30 cellular contexts compared by ENCODE assay signal in the genomic region with DNA sequence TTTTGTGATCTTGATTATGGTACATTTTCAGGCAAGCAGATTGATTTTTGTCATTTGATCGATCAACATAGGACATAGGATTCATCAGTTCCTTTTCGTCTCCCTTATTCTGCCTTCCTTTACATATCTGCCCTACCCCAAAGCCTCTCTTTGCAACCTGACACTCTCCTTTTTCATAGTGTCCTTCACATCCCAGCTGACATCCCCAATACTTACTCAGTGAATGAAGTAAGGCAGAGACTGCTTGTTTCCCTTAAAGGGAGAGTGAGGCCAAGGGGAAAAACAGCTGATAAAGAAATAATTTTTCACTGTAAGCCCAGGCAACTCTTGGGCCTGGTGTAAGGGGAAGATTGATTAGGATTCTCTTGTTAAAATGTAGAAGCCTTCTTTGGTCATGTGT.
"Had no signal": no experiment of that assay in that cellular context is flagged by ENCODE, and none has a peak within 500 bp of the region (broad histone marks: within the 10 kb centered on the region; RNA-seq: fewer than 3 reads in every experiment).

No MANE protein-coding gene starts in this region.

- H3K4me3 ChIP-seq: coronary artery, esophagus muscularis mucosa, gastroesophageal sphincter, heart left ventricle, hepatocyte, lung, mucosa of descending colon, psoas muscle, sigmoid colon, stomach, thyroid gland, vagina had no signal

- ATAC-seq: foreskin keratinocyte; gastroesophageal sphincter; heart left ventricle; left lobe of liver; mucosa of descending colon; natural killer cell treated with Interleukin-12 subunit alpha and Interleukin-12 subunit beta and Interleukin-15 and Interleukin-18, amount 100 ng/mL, for 72 hours; psoas muscle; right cardiac atrium; stimulated activated effector memory CD8-positive, alpha-beta T cell treated with anti-CD3 and anti-CD28 coated beads, Interleukin-12 subunit alpha, Interleukin-12 subunit beta, amount 100 ng/mL, for 72 hours had no signal

- H3K9me3 ChIP-seq: esophagus muscularis mucosa, gastroesophageal sphincter, heart left ventricle, mucosa of descending colon, psoas muscle, sigmoid colon, stomach, thyroid gland, vagina had no signal

- H3K27me3 Mint-ChIP-seq: memory B cell; naive B cell; natural killer cell treated with Interleukin-12 subunit alpha and Interleukin-12 subunit beta and Interleukin-15 and Interleukin-18, amount 100 ng/mL, for 72 hours had no signal

- DNase-seq: dermis blood vessel endothelial cell; effector memory CD4-positive, alpha-beta T cell; foreskin keratinocyte; heart left ventricle; kidney; mucosa of descending colon; naive B cell; nucleus accumbens; posterior cingulate gyrus; psoas muscle; right cardiac atrium; sigmoid colon; stimulated activated CD4-positive, alpha-beta T cell treated with anti-CD3 and anti-CD28 coated beads, Interleukin-2, amount 100 ng/mL, for 24 hours; stimulated activated CD4-positive, alpha-beta T cell treated with anti-CD3 and anti-CD28 coated beads, Interleukin-4, amount 100 ng/mL, for 24 hours; stimulated activated naive CD4-positive, alpha-beta T cell treated with Interleukin-2 at 50 U/mL for 16 hours; stomach; thyroid gland; trophoblast cell had no signal

- H2AFZ ChIP-seq: hepatocyte had no signal

- H3K27ac ChIP-seq: coronary artery, esophagus muscularis mucosa, foreskin keratinocyte, gastroesophageal sphincter, heart left ventricle, hepatocyte, psoas muscle, sigmoid colon, stomach, thyroid gland, vagina had no signal

- H3K4me1 ChIP-seq: esophagus muscularis mucosa, foreskin keratinocyte, gastroesophageal sphincter, heart left ventricle, psoas muscle, sigmoid colon, stomach, vagina had no signal

- H3K36me3 ChIP-seq: esophagus muscularis mucosa, gastroesophageal sphincter, heart left ventricle, sigmoid colon, stomach, thyroid gland, vagina had no signal

- H3K27me3 ChIP-seq: esophagus muscularis mucosa, foreskin keratinocyte, gastroesophageal sphincter, heart left ventricle, hepatocyte, sigmoid colon, stomach, thyroid gland, vagina had no signal

- H3K4me2 ChIP-seq: hepatocyte had no signal

- H3K36me3 Mint-ChIP-seq: memory B cell; mesothelial cell of epicardium; naive B cell; natural killer cell treated with Interleukin-12 subunit alpha and Interleukin-12 subunit beta and Interleukin-15 and Interleukin-18, amount 100 ng/mL, for 72 hours; stimulated activated effector memory CD8-positive, alpha-beta T cell treated with anti-CD3 and anti-CD28 coated beads, Interleukin-12 subunit alpha, Interleukin-12 subunit beta, amount 100 ng/mL, for 72 hours had no signal

- H3K4me3 Mint-ChIP-seq: memory B cell; mesothelial cell of epicardium; natural killer cell treated with Interleukin-12 subunit alpha and Interleukin-12 subunit beta and Interleukin-15 and Interleukin-18, amount 100 ng/mL, for 72 hours; neural crest cell; stimulated activated effector memory CD8-positive, alpha-beta T cell treated with anti-CD3 and anti-CD28 coated beads, Interleukin-12 subunit alpha, Interleukin-12 subunit beta, amount 100 ng/mL, for 72 hours had no signal

- H3K79me2 ChIP-seq: hepatocyte had no signal

- H3K27ac Mint-ChIP-seq: memory B cell; mesothelial cell of epicardium; natural killer cell treated with Interleukin-12 subunit alpha and Interleukin-12 subunit beta and Interleukin-15 and Interleukin-18, amount 100 ng/mL, for 72 hours; stimulated activated effector memory CD8-positive, alpha-beta T cell treated with anti-CD3 and anti-CD28 coated beads, Interleukin-12 subunit alpha, Interleukin-12 subunit beta, amount 100 ng/mL, for 72 hours had no signal

- H3K4me1 Mint-ChIP-seq: memory B cell; mesothelial cell of epicardium; neural crest cell; stimulated activated effector memory CD8-positive, alpha-beta T cell treated with anti-CD3 and anti-CD28 coated beads, Interleukin-12 subunit alpha, Interleukin-12 subunit beta, amount 100 ng/mL, for 72 hours had no signal

- H3K9me3 Mint-ChIP-seq: mesothelial cell of epicardium; natural killer cell treated with Interleukin-12 subunit alpha and Interleukin-12 subunit beta and Interleukin-15 and Interleukin-18, amount 100 ng/mL, for 72 hours; neural crest cell had no signal
